Comparison of ENCODE assay signal across 30 cellular contexts in genomic region chr18:36537289-36537688, GRCh38.
"Had no signal": no experiment of that assay in that cellular context is flagged by ENCODE, and none has a peak within 500 bp of the region (broad histone marks: within the 10 kb centered on the region; RNA-seq: fewer than 3 reads in every experiment).

No MANE protein-coding gene starts in this region.

- DNase-seq: activated B cell treated with CpG ODN at 0.5 μM for 24 hours; activated CD4-positive, alpha-beta T cell treated with anti-CD3 and anti-CD28 coated beads for 1 hour; activated CD4-positive, alpha-beta T cell treated with anti-CD3 and anti-CD28 coated beads, Interleukin-2, amount 10 ng/mL, durations not matched to agents 24 days and 14 days; activated CD4-positive, alpha-beta T cell treated with anti-CD3 and anti-CD28 coated beads, Interleukin-2, amount 50 U/mL, for 48 hours; activated effector memory CD4-positive, alpha-beta T cell treated with anti-CD3 and anti-CD28 coated beads, Interleukin-2, amount 50 U/mL, for 16 hours; activated naive CD4-positive, alpha-beta T cell treated with Interleukin-2 at 50 U/mL for 16 hours; activated naive CD8-positive, alpha-beta T cell treated with anti-CD3 and anti-CD28 coated beads, Interleukin-2, amount 50 U/mL, for 24 hours; activated T-cell treated with anti-CD3 and anti-CD28 coated beads, Interleukin-2, amount 50 U/mL, for 4 hours; amniotic stem cell; body of pancreas; MG63; MV-4-11; NCI-H1092 treated with DMSO at 0.1 percent for 48 hours; NCI-H1436 treated with DMSO at 0.1 percent for 48 hours; NCI-H187 treated with DMSO at 0.1 percent for 48 hours; NCI-H2081 treated with DMSO at 0.1 percent for 48 hours; NCI-H446; NCI-H524; NCI-H748 treated with DMSO at 0.1 percent for 48 hours; NK-92 treated with Interleukin-12 subunit alpha and Interleukin-12 subunit beta, amount 100 ng/mL, for 24 hours; OCI-M1; Peyer's patch; Right ventricle myocardium superior; SJCRH30; T-helper 17 cell; T-helper 9 cell had no signal

- H3K9me3 ChIP-seq: ascending aorta, body of pancreas, MG63, Peyer's patch, SJCRH30 had no signal

- H3K9me3 Mint-ChIP-seq: activated B cell treated with CpG ODN at 0.5 μM for 24 hours; activated CD4-positive, alpha-beta T cell treated with anti-CD3 and anti-CD28 coated beads, Interleukin-2, amount 10 ng/mL, durations not matched to agents 24 days and 14 days; activated naive CD4-positive, alpha-beta T cell treated with anti-CD3 and anti-CD28 coated beads, Interleukin-2, amount 50 U/mL, for 72 hours; activated naive CD8-positive, alpha-beta T cell treated with anti-CD3 and anti-CD28 coated beads, Interleukin-2, amount 50 U/mL, for 24 hours; activated T-cell treated with anti-CD3 and anti-CD28 coated beads, Interleukin-2, amount 50 U/mL, for 4 hours had no signal

- H3K9ac ChIP-seq: KMS-11 had no signal

- H3K36me3 ChIP-seq: ascending aorta, MG63, Peyer's patch, SJCRH30 had no signal

- H3K4me3 Mint-ChIP-seq: activated B cell treated with CpG ODN at 0.5 μM for 24 hours; activated CD4-positive, alpha-beta T cell treated with anti-CD3 and anti-CD28 coated beads, Interleukin-2, amount 10 ng/mL, durations not matched to agents 24 days and 14 days; activated naive CD8-positive, alpha-beta T cell treated with anti-CD3 and anti-CD28 coated beads, Interleukin-2, amount 50 U/mL, for 24 hours; activated T-cell treated with anti-CD3 and anti-CD28 coated beads, Interleukin-2, amount 50 U/mL, for 4 hours; T-helper 17 cell had no signal

- H3K4me2 ChIP-seq: KMS-11 had no signal

- H3K4me1 Mint-ChIP-seq: activated B cell treated with CpG ODN at 0.5 μM for 24 hours; activated naive CD8-positive, alpha-beta T cell treated with anti-CD3 and anti-CD28 coated beads, Interleukin-2, amount 50 U/mL, for 24 hours had no signal

- H3K4me3 ChIP-seq: ascending aorta, body of pancreas, MG63, Peyer's patch, SJCRH30 had no signal

- H3K27ac ChIP-seq: ascending aorta, body of pancreas, KMS-11, Peyer's patch, RWPE1, SJCRH30 had no signal

- H3K4me1 ChIP-seq: ascending aorta, body of pancreas, Peyer's patch, SJCRH30 had no signal

- H3K27me3 ChIP-seq: ascending aorta, body of pancreas, MG63, Peyer's patch, SJCRH30 had no signal

- H3K27ac Mint-ChIP-seq: activated B cell treated with CpG ODN at 0.5 μM for 24 hours; activated CD4-positive, alpha-beta T cell treated with anti-CD3 and anti-CD28 coated beads, Interleukin-2, amount 10 ng/mL, durations not matched to agents 24 days and 14 days; activated naive CD4-positive, alpha-beta T cell treated with anti-CD3 and anti-CD28 coated beads, Interleukin-2, amount 50 U/mL, for 72 hours; activated naive CD8-positive, alpha-beta T cell treated with anti-CD3 and anti-CD28 coated beads, Interleukin-2, amount 50 U/mL, for 24 hours; T-helper 17 cell had no signal

- H3K36me3 Mint-ChIP-seq: activated naive CD4-positive, alpha-beta T cell treated with anti-CD3 and anti-CD28 coated beads, Interleukin-2, amount 50 U/mL, for 72 hours had no signal

- ATAC-seq: activated naive CD4-positive, alpha-beta T cell treated with anti-CD3 and anti-CD28 coated beads, Interleukin-2, amount 50 U/mL, for 72 hours; activated naive CD8-positive, alpha-beta T cell treated with anti-CD3 and anti-CD28 coated beads, Interleukin-2, amount 50 U/mL, for 24 hours; activated T-cell treated with anti-CD3 and anti-CD28 coated beads, Interleukin-2, amount 50 U/mL, for 4 hours; body of pancreas; T-helper 17 cell had no signal
